Comparison of ENCODE assay signal across 8 cellular contexts in the genomic region with DNA sequence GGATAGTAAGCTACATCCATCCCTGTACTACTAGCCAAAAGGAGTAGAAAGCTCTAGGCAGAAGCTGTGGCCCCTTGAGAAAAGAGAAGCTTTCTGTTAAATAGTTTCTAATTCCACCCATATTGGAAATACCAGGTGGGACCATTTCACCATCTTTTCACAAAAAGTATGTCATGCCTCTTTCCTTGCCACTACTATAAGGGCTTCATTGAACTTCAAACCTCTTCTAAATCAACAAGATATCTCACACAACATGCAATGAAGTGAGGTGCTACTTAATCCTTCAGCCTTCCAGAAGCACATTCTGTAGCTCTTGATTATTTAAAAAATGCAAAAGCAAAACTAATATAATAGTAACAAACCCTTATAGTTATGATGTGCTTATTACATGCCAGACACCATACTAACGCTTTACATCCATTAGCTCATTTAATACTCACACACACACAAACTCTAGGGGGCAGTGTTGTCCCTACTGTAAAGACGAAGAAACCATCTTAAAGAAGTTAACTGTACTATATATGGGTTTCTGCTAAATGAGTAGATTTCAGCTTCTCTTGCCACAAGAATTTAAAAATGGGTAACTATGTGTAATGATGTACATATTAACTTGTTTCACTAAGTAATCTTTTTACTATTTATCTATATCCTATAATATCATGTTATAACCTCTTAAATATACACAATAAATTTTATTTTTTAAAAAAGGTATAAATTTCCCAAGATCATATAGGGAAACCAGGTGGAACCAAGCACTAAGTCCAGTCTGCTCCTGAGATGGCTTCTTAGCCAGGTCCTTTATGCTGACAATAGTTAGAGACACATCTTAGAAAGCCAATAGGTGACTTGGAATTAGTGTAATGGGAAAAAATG.
DNase-seq lines count a peak whose midpoint lies in the region; ATAC-seq and TF ChIP-seq lines count a peak whose summit lies in the region.

No MANE protein-coding gene starts in this region.

- H3K27me3 ChIP-seq in esophagus squamous epithelium (peaks cover 0 to 6% (median 0%) of the 10 kb centered on the region in 4 donors), vagina (no peaks in the 10 kb centered on the region)

- H3K36me3 ChIP-seq in esophagus squamous epithelium (no peaks in the 10 kb centered on the region), vagina (no peaks in the 10 kb centered on the region)

- DNase-seq in Caki2 (ENCODE audit: low read depth) (peak; percentile 48), GM19240 (ENCODE audit: insufficient read length, low spot score) (peak; percentile 5), NCI-H524 (lab: John Stamatoyannopoulos, UW) (peak; percentile 75 to 86), esophagus squamous epithelium (lab: John Stamatoyannopoulos, UW) (peak; percentile 2), omental fat pad (ENCODE audit: low spot score) (peak; percentile 33), vagina (ENCODE audit: extremely low spot score in 2 of 2) (no peak)
- DNase-seq in activated CD4-positive, alpha-beta T cell treated with anti-CD3 and anti-CD28 coated beads, Interleukin-2, amount 10 ng/mL, durations not matched to agents 7 days and 5 days, result peak; percentile 83

- TF ChIP-seq CTCF in esophagus squamous epithelium (IDR thresholded peaks at IDR 0.05) (peak; percentile 33 to 76 (median 58)), omental fat pad (IDR thresholded peaks at IDR 0.05) (no peak), vagina (IDR thresholded peaks at IDR 0.05) (peak in 2 of 3 experiments; percentile 4 to 25)

- H3K4me1 ChIP-seq in esophagus squamous epithelium (no peaks in the 10 kb centered on the region), vagina (no peaks in the 10 kb centered on the region)

- peaks cover 9% of the 10 kb centered on the region for H3K27me3 Mint-ChIP-seq in activated CD4-positive, alpha-beta T cell treated with anti-CD3 and anti-CD28 coated beads, Interleukin-2, amount 10 ng/mL, durations not matched to agents 7 days and 5 days

- CTCF ChIA-PET in activated CD4-positive, alpha-beta T cell treated with anti-CD3 and anti-CD28 coated beads, Interleukin-2, amount 10 ng/mL, durations not matched to agents 7 days and 5 days (lab: Charles Lee), result interaction anchor here (0.6 to 2.0 kb wide), 14 partner anchors 10 to 128 kb away, joined by 3 to 8 read pairs (median 4); no protein-coding TSS in a partner anchor

- no peaks in the 10 kb centered on the region for H3K9me3 Mint-ChIP-seq in activated CD4-positive, alpha-beta T cell treated with anti-CD3 and anti-CD28 coated beads, Interleukin-2, amount 10 ng/mL, durations not matched to agents 7 days and 5 days

- H3K4me3 Mint-ChIP-seq in activated CD4-positive, alpha-beta T cell treated with anti-CD3 and anti-CD28 coated beads, Interleukin-2, amount 10 ng/mL, durations not matched to agents 7 days and 5 days, result no peak overlapping the region

- intact Hi-C loops in esophagus squamous epithelium (cut with DNase I), result no loop called here
- intact Hi-C loops in vagina (cut with DNase I), result no loop called here

- POLR2A ChIA-PET in activated CD4-positive, alpha-beta T cell treated with anti-CD3 and anti-CD28 coated beads, Interleukin-2, amount 10 ng/mL, durations not matched to agents 7 days and 5 days (lab: Charles Lee), result interaction anchor here (0.9 kb wide), 1 partner anchor 36 kb away, joined by 6 read pairs; no protein-coding TSS in a partner anchor

- ATAC-seq in HG03342 (IDR thresholded peaks at IDR 0.05; ENCODE audit: unreplicated experiment) (peak; percentile 81), omental fat pad (ENCODE audit: low FRiP score) (peak; percentile 86)

- H3K9me3 ChIP-seq in esophagus squamous epithelium (no peaks in the 10 kb centered on the region), vagina (no peaks in the 10 kb centered on the region)

- H3K27ac Mint-ChIP-seq in activated CD4-positive, alpha-beta T cell treated with anti-CD3 and anti-CD28 coated beads, Interleukin-2, amount 10 ng/mL, durations not matched to agents 7 days and 5 days, result no peak overlapping the region

- no peak for TF ChIP-seq POLR2A in esophagus squamous epithelium (IDR thresholded peaks at IDR 0.05)
- TF ChIP-seq POLR2A in vagina (IDR thresholded peaks at IDR 0.05), result no peak

- no peaks in the 10 kb centered on the region for H3K36me3 Mint-ChIP-seq in activated CD4-positive, alpha-beta T cell treated with anti-CD3 and anti-CD28 coated beads, Interleukin-2, amount 10 ng/mL, durations not matched to agents 7 days and 5 days (ENCODE audit: low read depth)

- WGBS in esophagus squamous epithelium, 2 donors, result 2 to 11% methylated on average over 2 of the region's 2 CpGs

- no peaks in the 10 kb centered on the region for H3K4me1 Mint-ChIP-seq in activated CD4-positive, alpha-beta T cell treated with anti-CD3 and anti-CD28 coated beads, Interleukin-2, amount 10 ng/mL, durations not matched to agents 7 days and 5 days

- H3K27ac ChIP-seq in esophagus squamous epithelium (no peak overlapping the region), vagina (no peak overlapping the region)

- in situ Hi-C loops in Caki2 (cut with HindIII; ENCODE audit: low pct_unique_long_range_greater_than_20kb, low sequenced_read_pairs), result no loop called here

- H3K4me3 ChIP-seq in esophagus squamous epithelium (no peak overlapping the region), vagina (no peak overlapping the region)

Comparison
In these comparisons a context has a peak if more than half of its experiments do, and no peak if none do; other contexts are left out.
1. DNase-seq: peak in Caki2 (single experiment), GM19240 (single experiment), NCI-H524 (2 of 2), activated CD4-positive, alpha-beta T cell treated with anti-CD3 and anti-CD28 coated beads, Interleukin-2, amount 10 ng/mL, durations not matched to agents 7 days and 5 days (single experiment), esophagus squamous epithelium (single experiment) and omental fat pad (single experiment); none in vagina (0 of 2).
2. CTCF ChIP-seq: peak in esophagus squamous epithelium (6 of 6) and vagina (2 of 3); none in omental fat pad (0 of 3).